ENCODE assay signal across 9 cellular contexts in the genomic region with DNA sequence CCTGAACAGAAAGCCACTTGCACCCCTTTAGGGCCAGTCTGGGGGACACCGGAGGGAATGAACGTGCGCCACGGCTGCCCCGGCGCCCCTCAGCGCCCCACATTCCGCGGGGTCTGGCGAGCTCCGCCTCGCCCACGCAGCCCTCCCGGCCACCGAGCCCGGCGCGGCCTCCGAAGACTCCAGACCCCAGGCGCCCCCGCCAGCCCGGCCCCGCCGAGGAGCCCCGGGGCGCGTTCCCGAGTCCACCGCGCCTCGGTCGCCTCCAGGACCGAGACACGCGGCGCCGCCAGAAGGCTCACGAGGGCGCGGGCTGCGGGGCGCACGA. TPM values are rescaled to one million over a fixed set of nuclear protein-coding genes. Genes with fewer than 3 reads are reported as not detected.
DNase-seq lines count a peak whose midpoint lies in the region; ATAC-seq and TF ChIP-seq lines count a peak whose summit lies in the region.
"Had no signal": no experiment of that assay in that cellular context is flagged by ENCODE, and none has a peak within 500 bp of the region (broad histone marks: within the 10 kb centered on the region; RNA-seq: fewer than 3 reads in every experiment).

No MANE protein-coding gene starts in this region.

- H3K36me3 ChIP-seq in HUES64 (ENCODE audit: insufficient read depth, low read length): no peaks in the 10 kb centered on the region

- H3K4me1 ChIP-seq in HUES64 (ENCODE audit: insufficient read depth, low read length): no peaks in the 10 kb centered on the region; the same call in 1 of the 2 replicates

- no peaks in the 10 kb centered on the region for H3K9me3 ChIP-seq in HUES64 (ENCODE audit: insufficient read depth, low read depth, low read length)

- peak overlapping the region; percentile 93 for H3K9ac ChIP-seq in HUES64 (ENCODE audit: low read depth, low read length)

- 1% methylated on average over 43 of the region's 43 CpGs for WGBS in HUES64

- H3K4me3 ChIP-seq in HUES64 (ENCODE audit: low read length): peak overlapping the region; percentile 63
- peak overlapping the region; percentile 68 to 100 (median 97) for H3K4me3 ChIP-seq in dorsolateral prefrontal cortex

- peaks cover 3% of the 10 kb centered on the region for H3K9me3 Mint-ChIP-seq in activated naive CD4-positive, alpha-beta T cell treated with anti-CD3 and anti-CD28 coated beads for 36 hours
- no peaks in the 10 kb centered on the region for H3K9me3 Mint-ChIP-seq in natural killer cell

- no peak overlapping the region for H3K27ac Mint-ChIP-seq in activated naive CD4-positive, alpha-beta T cell treated with anti-CD3 and anti-CD28 coated beads for 36 hours
- peak overlapping the region; percentile 38 to 86 for H3K27ac Mint-ChIP-seq in natural killer cell

- ATAC-seq in natural killer cell: no peak

- H3K27me3 ChIP-seq in HUES64 (ENCODE audit: insufficient read depth, low read length): 0 out of 2 replicates have a peak, but pooled peaks cover 3% of the 10 kb centered on the region
- H3K27me3 ChIP-seq in dorsolateral prefrontal cortex: no peaks in the 10 kb centered on the region

- no peaks in the 10 kb centered on the region for H3K27me3 Mint-ChIP-seq in activated naive CD4-positive, alpha-beta T cell treated with anti-CD3 and anti-CD28 coated beads for 36 hours (ENCODE audit: low read depth)
- no peaks in the 10 kb centered on the region for H3K27me3 Mint-ChIP-seq in natural killer cell (ENCODE audit: low read depth in 2 of 2)

- CTCF ChIA-PET in activated naive CD4-positive, alpha-beta T cell treated with anti-CD3 and anti-CD28 coated beads for 36 hours (lab: Charles Lee): no interaction called here

- H3K4me3 Mint-ChIP-seq in activated naive CD4-positive, alpha-beta T cell treated with anti-CD3 and anti-CD28 coated beads for 36 hours: peak overlapping the region; percentile 67
- peak overlapping the region; percentile 71 for H3K4me3 Mint-ChIP-seq in natural killer cell

- no peak overlapping the region for H3K27ac ChIP-seq in HUES64 (ENCODE audit: low read depth, low read length)
- peak overlapping the region in 51 of 59 donors; percentile 58 to 98 (median 93) for H3K27ac ChIP-seq in dorsolateral prefrontal cortex

- no peak for DNase-seq in activated naive CD4-positive, alpha-beta T cell treated with anti-CD3 and anti-CD28 coated beads for 36 hours
- DNase-seq in activated naive CD4-positive, alpha-beta T cell treated with Interleukin-2 at 50 U/mL for 16 hours: no peak
- DNase-seq in dorsolateral prefrontal cortex: no peak
- DNase-seq in natural killer cell: no peak
- no peak for DNase-seq in HCEC 1CT
- DNase-seq in COR-L47 (lab: John Stamatoyannopoulos, UW): no peak
- no peak for DNase-seq in stimulated activated CD4-positive, alpha-beta T cell treated with anti-CD3 and anti-CD28 coated beads, Interleukin-2, amount 100 ng/mL, for 48 hours

- TF ChIP-seq CTCF in dorsolateral prefrontal cortex (IDR thresholded peaks at IDR 0.05 in 54 of 56, conservative IDR thresholded peaks at IDR 0.05 in 2 of 56; ENCODE audit: low read depth in 1 of 56, partially characterized antibody in 56 of 56) (no peak), natural killer cell (IDR thresholded peaks at IDR 0.05) (no peak)

- peaks cover 1% of the 10 kb centered on the region for H3K36me3 Mint-ChIP-seq in activated naive CD4-positive, alpha-beta T cell treated with anti-CD3 and anti-CD28 coated beads for 36 hours (ENCODE audit: low read depth)
- no peaks in the 10 kb centered on the region for H3K36me3 Mint-ChIP-seq in natural killer cell

- peaks cover 40% of the 10 kb centered on the region for H3K4me1 Mint-ChIP-seq in activated naive CD4-positive, alpha-beta T cell treated with anti-CD3 and anti-CD28 coated beads for 36 hours (ENCODE audit: low read depth)
- peaks cover 14 to 39% of the 10 kb centered on the region in 2 donors for H3K4me1 Mint-ChIP-seq in natural killer cell

- intact Hi-C loops in activated naive CD4-positive, alpha-beta T cell treated with anti-CD3 and anti-CD28 coated beads for 36 hours (cut with micrococcal nuclease): loop anchor here (2.0 kb wide), 1 partner anchor 60 kb away; no protein-coding TSS in a partner anchor
- intact Hi-C loops in dorsolateral prefrontal cortex (cut with DNase I) (loop anchor here in 1 of 2 donors (2.0 kb wide), 1 partner anchor 54 kb away; the partner anchor contains the start of gene UQCC4), natural killer cell (cut with micrococcal nuclease) (loop anchor here (2.0 kb wide), 1 partner anchor 138 kb away; the partner anchor contains the start of genes CRAMP1 and IFT140)

RNA-seq across cellular contexts. Expression of gene CLCN7, which starts 0.4 kb away (rescaled TPM):
- total RNA-seq in activated naive CD4-positive, alpha-beta T cell treated with anti-CD3 and anti-CD28 coated beads for 36 hours: 10 to 100 TPM; 31.7 to 34.5 TPM
- 38.4 TPM for polyA plus RNA-seq in HUES64 (2013, experiment 1 of 2)
- 34.8 TPM for polyA plus RNA-seq in HUES64 (2013, experiment 2 of 2)
- total RNA-seq in dorsolateral prefrontal cortex (100 to 1,000 TPM in 99 of 120 experiments, 10 to 100 TPM in 21; 75.5 to 169 (median 114) TPM), natural killer cell (100 to 1,000 TPM; 117 to 125 (median 118) TPM)

RNA-seq across cellular contexts. Expression of gene PTX4, which starts 14.3 kb away (rescaled TPM):
- not detected for total RNA-seq in activated naive CD4-positive, alpha-beta T cell treated with anti-CD3 and anti-CD28 coated beads for 36 hours
- polyA plus RNA-seq in HUES64 (2013, experiment 1 of 2): not detected
- not detected for polyA plus RNA-seq in HUES64 (2013, experiment 2 of 2)
- total RNA-seq in dorsolateral prefrontal cortex: under 1 TPM in 21 of 120 experiments, not detected in 99; 0.29 to 0.85 (median 0.53) TPM
- under 1 TPM in 1 of 3 donors, not detected in 2; 0.31 TPM for total RNA-seq in natural killer cell

RNA-seq across cellular contexts. Expression of gene TELO2, which starts 18.7 kb away (rescaled TPM):
- total RNA-seq in activated naive CD4-positive, alpha-beta T cell treated with anti-CD3 and anti-CD28 coated beads for 36 hours: 10 to 100 TPM; 68.1 to 76.1 TPM
- polyA plus RNA-seq in HUES64 (2013, experiment 1 of 2): 49.8 TPM
- polyA plus RNA-seq in HUES64 (2013, experiment 2 of 2): 34.4 TPM
- 10 to 100 TPM; 21.6 to 46.8 (median 31.5) TPM for total RNA-seq in dorsolateral prefrontal cortex
- 10 to 100 TPM; 45.5 to 50.0 (median 46.5) TPM for total RNA-seq in natural killer cell

RNA-seq across cellular contexts. Expression of gene CCDC154, which starts 30.1 kb away (rescaled TPM):
- total RNA-seq in activated naive CD4-positive, alpha-beta T cell treated with anti-CD3 and anti-CD28 coated beads for 36 hours: 1 to 10 TPM in 1 of 2 experiments, under 1 TPM in 1; 0.74 to 1.8 TPM
- polyA plus RNA-seq in HUES64 (2013, experiment 1 of 2): 0.55 TPM
- 0.57 TPM for polyA plus RNA-seq in HUES64 (2013, experiment 2 of 2)
- total RNA-seq in dorsolateral prefrontal cortex: 10 to 100 TPM in 7 of 120 experiments, 1 to 10 TPM in 113; 1.0 to 15.2 (median 5.1) TPM
- total RNA-seq in natural killer cell: 1 to 10 TPM in 2 of 3 donors, under 1 TPM in 1; 0.88 to 1.8 (median 1.6) TPM

RNA-seq across cellular contexts. Expression of gene PERCC1, which starts 43.6 kb away (rescaled TPM):
- total RNA-seq in activated naive CD4-positive, alpha-beta T cell treated with anti-CD3 and anti-CD28 coated beads for 36 hours: under 1 TPM in 1 of 2 experiments, not detected in 1; 0.31 TPM
- not detected for polyA plus RNA-seq in HUES64 (2013, experiment 1 of 2)
- polyA plus RNA-seq in HUES64 (2013, experiment 2 of 2): not detected
- total RNA-seq in dorsolateral prefrontal cortex: under 1 TPM in 2 of 120 experiments, not detected in 118; 0.58 to 0.76 TPM
- total RNA-seq in natural killer cell: under 1 TPM; 0.68 to 0.96 (median 0.83) TPM
- total RNA-seq: glomerular endothelial cell had no signal
